In genomic region chr9:80518441-80518840, GRCh38 we compare ENCODE assay signal across 1 cellular context.
TF ChIP-seq lines count a peak whose summit lies in the region.

No MANE protein-coding gene starts in this region.

TF ChIP-seq in HEK293, 187 proteins besides CTCF, POLR2A, EP300 and RAD21 (continued from another document and continues in another):
- TF ChIP-seq REST (tag by site-specific recombination; IDR thresholded peaks at IDR 0.05) (peak; percentile 28; the same call in 1 of the 2 replicates), ZNF280C (tag by site-specific recombination; IDR thresholded peaks at IDR 0.05) (no peak), ZNF792 (tag by site-specific recombination; IDR thresholded peaks at IDR 0.05) (no peak), GLIS2 (tag by site-specific recombination; IDR thresholded peaks at IDR 0.05) (no peak), GLI2 (tag by site-specific recombination; IDR thresholded peaks at IDR 0.05; ENCODE audit: borderline replicate concordance, low read depth) (peak; percentile 11; the same call in 1 of the 2 replicates), ZBTB49 (tag by site-specific recombination; IDR thresholded peaks at IDR 0.05; ENCODE audit: low read depth) (no peak), ZNF18 (tag by site-specific recombination; IDR thresholded peaks at IDR 0.05) (no peak), YY1 (tag by site-specific recombination; IDR thresholded peaks at IDR 0.05) (no peak), SETDB1 (IDR thresholded peaks at IDR 0.05; ENCODE audit: insufficient read length, low read length) (no peak), ZXDB (tag by site-specific recombination; IDR thresholded peaks at IDR 0.05) (peak; percentile 59; the same call in 1 of the 2 replicates), ZBTB17 (tag by site-specific recombination; IDR thresholded peaks at IDR 0.05) (no peak), KLF8 (tag by site-specific recombination; IDR thresholded peaks at IDR 0.05) (no peak), ZNF19 (tag by site-specific recombination; IDR thresholded peaks at IDR 0.05; ENCODE audit: low read depth) (no peak), ZNF311 (tag by site-specific recombination; IDR thresholded peaks at IDR 0.05; ENCODE audit: borderline replicate concordance) (no peak), ZNF623 (tag by site-specific recombination; IDR thresholded peaks at IDR 0.05) (peak; percentile 77), PRDM4 (tag by site-specific recombination; IDR thresholded peaks at IDR 0.05) (no peak), MEIS1 (CRISPR knock-in tag; IDR thresholded peaks at IDR 0.05; ENCODE audit: borderline replicate concordance) (no peak), ZNF658 (tag by site-specific recombination; IDR thresholded peaks at IDR 0.05) (no peak), TSHZ1 (tag by site-specific recombination; IDR thresholded peaks at IDR 0.05; ENCODE audit: borderline replicate concordance) (no peak), ZBTB26 (tag by site-specific recombination; optimal IDR thresholded peaks at IDR 0.05) (no peak), ZNF404 (tag by site-specific recombination; IDR thresholded peaks at IDR 0.05) (no peak), KLF16 (tag by site-specific recombination; IDR thresholded peaks at IDR 0.05) (no peak), ZNF529 (tag by site-specific recombination; IDR thresholded peaks at IDR 0.05; ENCODE audit: insufficient replicate concordance) (no peak), ZNF791 (tag by site-specific recombination; IDR thresholded peaks at IDR 0.05) (no peak), SALL2 (tag by site-specific recombination; IDR thresholded peaks at IDR 0.05; ENCODE audit: borderline replicate concordance) (no peak), ZFHX2 (tag by site-specific recombination; conservative IDR thresholded peaks at IDR 0.05) (no peak), ZFP3 (tag by site-specific recombination; IDR thresholded peaks at IDR 0.05; ENCODE audit: low read depth) (no peak), IKZF3 (tag by site-specific recombination; IDR thresholded peaks at IDR 0.05) (no peak), ZNF48 (tag by site-specific recombination; IDR thresholded peaks at IDR 0.05) (no peak), HOXA7 (CRISPR knock-in tag; IDR thresholded peaks at IDR 0.05; ENCODE audit: borderline replicate concordance) (no peak), BCL11B (tag by site-specific recombination; IDR thresholded peaks at IDR 0.05; ENCODE audit: low read depth) (no peak), ZBTB7A (tag by site-specific recombination; IDR thresholded peaks at IDR 0.05; ENCODE audit: low read depth) (no peak), ZSCAN5A (tag by site-specific recombination; IDR thresholded peaks at IDR 0.05) (no peak), ZNF768 (tag by site-specific recombination; IDR thresholded peaks at IDR 0.05) (no peak)
